3 cellular contexts compared by ENCODE assay signal in the genomic region with DNA sequence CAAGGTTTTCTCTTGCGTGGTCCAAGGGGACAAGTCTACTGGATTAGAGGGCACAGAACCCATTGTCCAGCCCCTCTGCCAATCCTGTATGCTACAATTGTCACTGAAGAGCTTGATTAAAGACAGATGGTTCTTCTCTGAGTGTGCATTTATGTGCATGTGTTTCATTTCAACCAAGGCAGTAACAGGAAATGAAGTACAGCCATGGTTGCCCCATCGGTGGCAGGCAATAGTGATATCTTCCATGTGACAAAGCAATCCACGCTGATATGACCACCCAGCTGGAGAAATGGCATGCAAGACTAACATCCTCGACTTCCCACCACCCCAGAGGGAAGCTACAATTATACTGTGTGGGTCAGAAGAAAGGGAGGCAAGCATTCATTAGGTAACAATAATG.
A peak's percentile ranks its signal among the peaks of the same experiment; 100 is the strongest.
TF ChIP-seq lines count a peak whose summit lies in the region.

No MANE protein-coding gene starts in this region.

TF ChIP-seq in SK-N-SH, 30 proteins besides CTCF, POLR2A, EP300 and RAD21:
- TF ChIP-seq ELF1 (IDR thresholded peaks at IDR 0.05) (no peak), MEF2A (IDR thresholded peaks at IDR 0.05; ENCODE audit: borderline replicate concordance, low read depth) (no peak), RFX5 (IDR thresholded peaks at IDR 0.05; ENCODE audit: low read length) (no peak), MXI1 (IDR thresholded peaks at IDR 0.05; ENCODE audit: low read depth, low read length) (no peak), TCF12 (IDR thresholded peaks at IDR 0.05) (peak; percentile 55)
TF ChIP-seq in SK-N-SH: peak in this region for 1.

TF ChIP-seq in SK-N-SH treated with all-trans-retinoic acid at 6 μM for 48 hours, 23 proteins besides CTCF, POLR2A, EP300 and RAD21:
- no peak for TF ChIP-seq ZC3H10 (CRISPR knock-in tag; IDR thresholded peaks at IDR 0.05)
- no peak for TF ChIP-seq TOX (CRISPR knock-in tag; IDR thresholded peaks at IDR 0.05; ENCODE audit: borderline replicate concordance)
- TF ChIP-seq ZFP30 (CRISPR knock-in tag; IDR thresholded peaks at IDR 0.05): no peak
- TF ChIP-seq, protein P1, sequence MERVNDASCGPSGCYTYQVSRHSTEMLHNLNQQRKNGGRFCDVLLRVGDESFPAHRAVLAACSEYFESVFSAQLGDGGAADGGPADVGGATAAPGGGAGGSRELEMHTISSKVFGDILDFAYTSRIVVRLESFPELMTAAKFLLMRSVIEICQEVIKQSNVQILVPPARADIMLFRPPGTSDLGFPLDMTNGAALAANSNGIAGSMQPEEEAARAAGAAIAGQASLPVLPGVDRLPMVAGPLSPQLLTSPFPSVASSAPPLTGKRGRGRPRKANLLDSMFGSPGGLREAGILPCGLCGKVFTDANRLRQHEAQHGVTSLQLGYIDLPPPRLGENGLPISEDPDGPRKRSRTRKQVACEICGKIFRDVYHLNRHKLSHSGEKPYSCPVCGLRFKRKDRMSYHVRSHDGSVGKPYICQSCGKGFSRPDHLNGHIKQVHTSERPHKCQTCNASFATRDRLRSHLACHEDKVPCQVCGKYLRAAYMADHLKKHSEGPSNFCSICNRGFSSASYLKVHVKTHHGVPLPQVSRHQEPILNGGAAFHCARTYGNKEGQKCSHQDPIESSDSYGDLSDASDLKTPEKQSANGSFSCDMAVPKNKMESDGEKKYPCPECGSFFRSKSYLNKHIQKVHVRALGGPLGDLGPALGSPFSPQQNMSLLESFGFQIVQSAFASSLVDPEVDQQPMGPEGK (CRISPR knock-in tag; IDR thresholded peaks at IDR 0.05; ENCODE audit: borderline replicate concordance): no peak
- no peak for TF ChIP-seq ARNTL (CRISPR knock-in tag; IDR thresholded peaks at IDR 0.05; ENCODE audit: borderline replicate concordance, low read depth)
- no peak for TF ChIP-seq ISL1 (CRISPR knock-in tag; IDR thresholded peaks at IDR 0.05)
- no peak for TF ChIP-seq RARB (CRISPR knock-in tag; IDR thresholded peaks at IDR 0.05)
- TF ChIP-seq ZNF8 (CRISPR knock-in tag; IDR thresholded peaks at IDR 0.05): no peak
- TF ChIP-seq SNAI2 (CRISPR knock-in tag; IDR thresholded peaks at IDR 0.05): no peak
- no peak for TF ChIP-seq BACH2 (CRISPR knock-in tag; IDR thresholded peaks at IDR 0.05; ENCODE audit: borderline replicate concordance)

TF ChIP-seq in IMR-90, 13 proteins besides CTCF, POLR2A, EP300 and RAD21:
- TF ChIP-seq MXI1 (IDR thresholded peaks at IDR 0.05; ENCODE audit: borderline replicate concordance, low read depth, low read length) (no peak), CEBPB (IDR thresholded peaks at IDR 0.05; ENCODE audit: low read depth, low read length) (no peak), RCOR1 (IDR thresholded peaks at IDR 0.05; ENCODE audit: insufficient replicate concordance, low read length) (no peak), CHD1 (IDR thresholded peaks at IDR 0.05; ENCODE audit: low read depth, low read length) (no peak), FOS (IDR thresholded peaks at IDR 0.05; ENCODE audit: low read depth, low read length) (no peak)
- TF ChIP-seq, protein P2, sequence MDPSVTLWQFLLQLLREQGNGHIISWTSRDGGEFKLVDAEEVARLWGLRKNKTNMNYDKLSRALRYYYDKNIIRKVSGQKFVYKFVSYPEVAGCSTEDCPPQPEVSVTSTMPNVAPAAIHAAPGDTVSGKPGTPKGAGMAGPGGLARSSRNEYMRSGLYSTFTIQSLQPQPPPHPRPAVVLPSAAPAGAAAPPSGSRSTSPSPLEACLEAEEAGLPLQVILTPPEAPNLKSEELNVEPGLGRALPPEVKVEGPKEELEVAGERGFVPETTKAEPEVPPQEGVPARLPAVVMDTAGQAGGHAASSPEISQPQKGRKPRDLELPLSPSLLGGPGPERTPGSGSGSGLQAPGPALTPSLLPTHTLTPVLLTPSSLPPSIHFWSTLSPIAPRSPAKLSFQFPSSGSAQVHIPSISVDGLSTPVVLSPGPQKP (IDR thresholded peaks at IDR 0.05; ENCODE audit: borderline replicate concordance, low read depth, low read length): no peak
